In genomic region chr13:26961890-26962615, GRCh38 we compare ENCODE assay signal across 1 cellular context.
TF ChIP-seq lines count a peak whose summit lies in the region.

No MANE protein-coding gene starts in this region.

TF ChIP-seq in HepG2, 621 proteins besides CTCF, POLR2A, EP300 and RAD21 (continued from another document and continues in another):
- TF ChIP-seq ZNF598 (CRISPR knock-in tag; IDR thresholded peaks at IDR 0.05; ENCODE audit: borderline replicate concordance): no peak
- TF ChIP-seq ZNF572 (CRISPR knock-in tag; IDR thresholded peaks at IDR 0.05): no peak; the same call in 1 of the 2 replicates
- TF ChIP-seq ZNF556 (CRISPR knock-in tag; IDR thresholded peaks at IDR 0.05; ENCODE audit: borderline replicate concordance): no peak; the same call in 1 of the 2 replicates
- TF ChIP-seq NCOA5 (CRISPR knock-in tag; IDR thresholded peaks at IDR 0.05): no peak
- TF ChIP-seq SRSF4 (IDR thresholded peaks at IDR 0.05; ENCODE audit: low read depth, low read length, poor library complexity, severe bottlenecking): no peak
- TF ChIP-seq JDP2 (CRISPR knock-in tag; IDR thresholded peaks at IDR 0.05; ENCODE audit: borderline replicate concordance): no peak; the same call in 1 of the 2 replicates
- TF ChIP-seq AHR (CRISPR knock-in tag; IDR thresholded peaks at IDR 0.05): no peak
- no peak for TF ChIP-seq ZNF468 (CRISPR knock-in tag; IDR thresholded peaks at IDR 0.05)
- no peak for TF ChIP-seq GTF2F1 (IDR thresholded peaks at IDR 0.05; ENCODE audit: low read length)
- no peak; the same call in 1 of the 2 replicates for TF ChIP-seq SMAD1 (CRISPR knock-in tag; IDR thresholded peaks at IDR 0.05; ENCODE audit: borderline replicate concordance, low read depth)
- TF ChIP-seq NCOA2 (CRISPR knock-in tag; IDR thresholded peaks at IDR 0.05): peak; percentile 52; the same call in 1 of the 2 replicates
- TF ChIP-seq NFE2 (CRISPR knock-in tag; IDR thresholded peaks at IDR 0.05): no peak
- TF ChIP-seq KLF15 (CRISPR knock-in tag; IDR thresholded peaks at IDR 0.05; ENCODE audit: borderline replicate concordance): no peak
- no peak for TF ChIP-seq YY1 (IDR thresholded peaks at IDR 0.05; ENCODE audit: insufficient read depth, insufficient replicate concordance, low read depth, low read length)
- TF ChIP-seq ZNF331 (CRISPR knock-in tag; IDR thresholded peaks at IDR 0.05): no peak; the same call in 1 of the 2 replicates
- TF ChIP-seq ATF3 (CRISPR knock-in tag; IDR thresholded peaks at IDR 0.05): no peak
- TF ChIP-seq ZNF451 (CRISPR knock-in tag; IDR thresholded peaks at IDR 0.05): 0 out of 2 replicates have a peak, but pooled peaks have one; percentile 13
- TF ChIP-seq KDM5B (CRISPR knock-in tag; IDR thresholded peaks at IDR 0.05; ENCODE audit: borderline replicate concordance): peak; percentile 54; the same call in 1 of the 2 replicates
- TF ChIP-seq ZBTB40 (IDR thresholded peaks at IDR 0.05): no peak
- peak; percentile 33; the same call in 1 of the 2 replicates for TF ChIP-seq ZBTB40 (CRISPR knock-in tag; IDR thresholded peaks at IDR 0.05)
- no peak for TF ChIP-seq ZBTB26 (CRISPR knock-in tag; IDR thresholded peaks at IDR 0.05; ENCODE audit: borderline replicate concordance)
- TF ChIP-seq ZNF251 (CRISPR knock-in tag; IDR thresholded peaks at IDR 0.05): no peak
- no peak for TF ChIP-seq SSRP1 (CRISPR knock-in tag; IDR thresholded peaks at IDR 0.05)
- TF ChIP-seq HOXA9 (CRISPR knock-in tag; IDR thresholded peaks at IDR 0.05; ENCODE audit: borderline replicate concordance): no peak
- 0 out of 2 replicates have a peak, but pooled peaks have one; percentile 45 for TF ChIP-seq ZBTB39 (CRISPR knock-in tag; IDR thresholded peaks at IDR 0.05)
- TF ChIP-seq KLF12 (CRISPR knock-in tag; IDR thresholded peaks at IDR 0.05; ENCODE audit: borderline replicate concordance): 0 out of 2 replicates have a peak, but pooled peaks have one; percentile 46
- no peak for TF ChIP-seq MBNL3 (CRISPR knock-in tag; conservative IDR thresholded peaks at IDR 0.05)
- TF ChIP-seq ZNF580 (CRISPR knock-in tag; IDR thresholded peaks at IDR 0.05; ENCODE audit: borderline replicate concordance, low read depth): no peak; the same call in 1 of the 2 replicates
- no peak for TF ChIP-seq ZNF660 (CRISPR knock-in tag; IDR thresholded peaks at IDR 0.05; ENCODE audit: borderline replicate concordance, low read depth)
- no peak for TF ChIP-seq ZNF460 (CRISPR knock-in tag; IDR thresholded peaks at IDR 0.05; ENCODE audit: borderline replicate concordance)
- TF ChIP-seq ZNF337 (CRISPR knock-in tag; IDR thresholded peaks at IDR 0.05; ENCODE audit: borderline replicate concordance, low read depth): no peak
- TF ChIP-seq ATF4 (CRISPR knock-in tag; IDR thresholded peaks at IDR 0.05): no peak
- no peak for TF ChIP-seq GZF1 (CRISPR knock-in tag; IDR thresholded peaks at IDR 0.05)
- no peak for TF ChIP-seq TEAD2 (CRISPR knock-in tag; IDR thresholded peaks at IDR 0.05)
- TF ChIP-seq ARHGAP35 (CRISPR knock-in tag; IDR thresholded peaks at IDR 0.05; ENCODE audit: borderline replicate concordance): no peak; the same call in 1 of the 2 replicates
- TF ChIP-seq ZNF75D (CRISPR knock-in tag; IDR thresholded peaks at IDR 0.05; ENCODE audit: borderline replicate concordance): no peak
- no peak for TF ChIP-seq TRIM24 (CRISPR knock-in tag; IDR thresholded peaks at IDR 0.05)
- TF ChIP-seq ZNF550 (CRISPR knock-in tag; IDR thresholded peaks at IDR 0.05; ENCODE audit: borderline replicate concordance): no peak
- TF ChIP-seq ZNF605 (CRISPR knock-in tag; IDR thresholded peaks at IDR 0.05): peak; percentile 54; the same call in 1 of the 2 replicates
- TF ChIP-seq SIX1 (CRISPR knock-in tag; IDR thresholded peaks at IDR 0.05; ENCODE audit: borderline replicate concordance): no peak
- peak; percentile 88 for TF ChIP-seq PAXIP1 (CRISPR knock-in tag; conservative IDR thresholded peaks at IDR 0.05)
- 0 out of 2 replicates have a peak, but pooled peaks have one; percentile 31 for TF ChIP-seq ZBTB7A (CRISPR knock-in tag; IDR thresholded peaks at IDR 0.05)
- TF ChIP-seq ZNF138 (CRISPR knock-in tag; IDR thresholded peaks at IDR 0.05; ENCODE audit: low read depth): no peak
